20 cellular contexts compared by ENCODE assay signal in genomic region chr9:23551929-23552707, GRCh38.
"Had no signal": no experiment of that assay in that cellular context is flagged by ENCODE, and none has a peak within 500 bp of the region (broad histone marks: within the 10 kb centered on the region; RNA-seq: fewer than 3 reads in every experiment).

No MANE protein-coding gene starts in this region.

- H3K4me3 ChIP-seq: coronary artery, left lung, pancreas, smooth muscle cell, stomach, thyroid gland had no signal

- FAIRE-seq: frontal cortex, kidney, pancreas had no signal

- H3K4me1 ChIP-seq: left lung, pancreas, stomach, thyroid gland had no signal

- H3K27ac Mint-ChIP-seq: effector memory CD8-positive, alpha-beta T cell; naive thymus-derived CD4-positive, alpha-beta T cell; stimulated activated effector memory CD8-positive, alpha-beta T cell treated with anti-CD3 and anti-CD28 coated beads, Interleukin-12 subunit alpha, Interleukin-12 subunit beta, amount 100 ng/mL, for 72 hours had no signal

- H3K9me3 ChIP-seq: left lung, pancreas, thyroid gland had no signal

- H3K36me3 ChIP-seq: left lung, pancreas, stomach, thyroid gland had no signal

- H3K36me3 Mint-ChIP-seq: naive thymus-derived CD4-positive, alpha-beta T cell; stimulated activated effector memory CD8-positive, alpha-beta T cell treated with anti-CD3 and anti-CD28 coated beads, Interleukin-12 subunit alpha, Interleukin-12 subunit beta, amount 100 ng/mL, for 72 hours had no signal

- H3K4me2 ChIP-seq: smooth muscle cell had no signal

- H3K27me3 Mint-ChIP-seq: effector memory CD8-positive, alpha-beta T cell; naive thymus-derived CD4-positive, alpha-beta T cell had no signal

- H3K4me3 Mint-ChIP-seq: effector memory CD8-positive, alpha-beta T cell; naive thymus-derived CD4-positive, alpha-beta T cell; nephron; stimulated activated effector memory CD8-positive, alpha-beta T cell treated with anti-CD3 and anti-CD28 coated beads, Interleukin-12 subunit alpha, Interleukin-12 subunit beta, amount 100 ng/mL, for 72 hours had no signal

- H3K27ac ChIP-seq: coronary artery, left lung, pancreas, stomach, thyroid gland had no signal

- DNase-seq: dermis blood vessel endothelial cell; effector memory CD8-positive, alpha-beta T cell; kidney; left lung; mesenchymal stem cell; midbrain; naive thymus-derived CD4-positive, alpha-beta T cell; pancreas; stimulated activated CD4-positive, alpha-beta T cell treated with anti-CD3 and anti-CD28 coated beads, Interleukin-2, amount 100 ng/mL, for 24 hours; stimulated activated CD4-positive, alpha-beta T cell treated with anti-CD3 and anti-CD28 coated beads, Interleukin-4, amount 100 ng/mL, for 24 hours; stimulated activated naive CD4-positive, alpha-beta T cell treated with Interleukin-2 at 50 U/mL for 16 hours; stomach; thyroid gland; trophoblast cell had no signal

- H3K4me1 Mint-ChIP-seq: stimulated activated effector memory CD8-positive, alpha-beta T cell treated with anti-CD3 and anti-CD28 coated beads, Interleukin-12 subunit alpha, Interleukin-12 subunit beta, amount 100 ng/mL, for 72 hours had no signal

- H3K27me3 ChIP-seq: left lung, pancreas, thyroid gland had no signal

- ATAC-seq: effector memory CD8-positive, alpha-beta T cell; left lung; naive thymus-derived CD4-positive, alpha-beta T cell; pancreas; sciatic nerve; stimulated activated effector memory CD8-positive, alpha-beta T cell treated with anti-CD3 and anti-CD28 coated beads, Interleukin-12 subunit alpha, Interleukin-12 subunit beta, amount 100 ng/mL, for 72 hours had no signal
